40 cellular contexts compared by ENCODE assay signal in the genomic region with DNA sequence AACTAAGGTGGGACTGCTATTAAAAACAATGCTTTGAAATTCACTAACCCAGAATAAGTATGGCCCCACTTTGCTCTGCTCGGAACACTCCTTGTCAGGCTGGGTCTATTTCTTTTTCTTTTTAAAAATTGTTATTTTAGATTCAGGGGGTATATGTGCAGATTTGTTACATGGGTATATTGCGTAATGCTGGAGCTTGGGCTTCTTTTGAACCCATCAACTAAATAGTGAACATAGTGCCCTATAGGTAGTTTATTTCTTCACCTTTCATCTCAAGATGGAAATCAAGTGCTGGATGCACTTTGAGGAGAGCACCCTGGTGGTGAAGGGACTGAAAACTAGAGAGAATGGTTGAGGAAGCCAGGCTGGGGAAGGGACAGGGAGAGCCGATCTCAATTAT. TPM values are rescaled to one million over a fixed set of nuclear protein-coding genes. Genes with fewer than 3 reads are reported as not detected.
"Had no signal": no experiment of that assay in that cellular context is flagged by ENCODE, and none has a peak within 500 bp of the region (broad histone marks: within the 10 kb centered on the region; RNA-seq: fewer than 3 reads in every experiment).

No MANE protein-coding gene starts in this region.

- H3K36me3 ChIP-seq: adrenal gland, cardiac muscle cell had no signal

- H3K4me3 Mint-ChIP-seq: activated B cell treated with CpG ODN at 0.5 μM for 24 hours; activated CD4-positive, alpha-beta memory T cell treated with anti-CD3 and anti-CD28 coated beads for 36 hours; activated CD4-positive, alpha-beta T cell treated with anti-CD3 and anti-CD28 coated beads, Interleukin-2, amount 10 ng/mL, durations not matched to agents 24 days and 14 days; activated CD8-positive, alpha-beta T cell treated with anti-CD3 and anti-CD28 coated beads for 36 hours; activated naive CD4-positive, alpha-beta T cell treated with anti-CD3 and anti-CD28 coated beads for 36 hours; activated naive CD8-positive, alpha-beta T cell treated with anti-CD3 and anti-CD28 coated beads for 36 hours; activated T-cell treated with anti-CD3 and anti-CD28 coated beads, Interleukin-2, amount 50 U/mL, for 4 hours; activated T-cell treated with anti-CD3 and anti-CD28 coated beads, Interleukin-2, amount 50 U/mL, for 72 hours; activated T-helper 1 cell treated with anti-CD3 and anti-CD28 coated beads, Interleukin-12 subunit alpha, Interleukin-12 subunit beta, Interleukin-2, Interleukin-4 antibody, amounts not matched to agents 30 ng/mL and 10 ng/mL and 1 ng/mL, durations not matched to agents 14 hours and 24 hours and 36 hours; activated T-helper 17 cell treated with anti-CD3 and anti-CD28 coated beads, Interleukin-2, amount 50 U/mL, for 72 hours; central memory CD8-positive, alpha-beta T cell; T-helper 17 cell; T-helper 2 cell treated with Interferon-gamma antibody and Interleukin-4, amounts not matched to agents 5 μg/mL and 100 μg/mL, for 36 hours had no signal

- H3K9me3 Mint-ChIP-seq: T-helper 2 cell treated with Interferon-gamma antibody and Interleukin-4, amounts not matched to agents 5 μg/mL and 100 μg/mL, for 36 hours had no signal

- ATAC-seq: activated CD8-positive, alpha-beta T cell treated with anti-CD3 and anti-CD28 coated beads for 36 hours; activated naive CD4-positive, alpha-beta T cell treated with anti-CD3 and anti-CD28 coated beads, Interleukin-2, amount 50 U/mL, for 72 hours; activated T-cell treated with anti-CD3 and anti-CD28 coated beads, Interleukin-2, amount 50 U/mL, for 4 hours; activated T-cell treated with anti-CD3 and anti-CD28 coated beads, Interleukin-2, amount 50 U/mL, for 72 hours; activated T-helper 17 cell treated with anti-CD3 and anti-CD28 coated beads, Interleukin-2, amount 50 U/mL, for 72 hours; body of pancreas; T-helper 17 cell had no signal

- H3K27me3 Mint-ChIP-seq: activated B cell treated with CpG ODN at 0.5 μM for 24 hours; activated CD4-positive, alpha-beta memory T cell treated with anti-CD3 and anti-CD28 coated beads for 36 hours; activated CD4-positive, alpha-beta T cell treated with anti-CD3 and anti-CD28 coated beads, Interleukin-2, amount 10 ng/mL, durations not matched to agents 24 days and 14 days; activated CD8-positive, alpha-beta T cell treated with anti-CD3 and anti-CD28 coated beads for 36 hours; activated naive CD8-positive, alpha-beta T cell treated with anti-CD3 and anti-CD28 coated beads for 36 hours; activated T-helper 17 cell treated with anti-CD3 and anti-CD28 coated beads, Interleukin-2, amount 50 U/mL, for 72 hours; central memory CD8-positive, alpha-beta T cell; T-helper 17 cell had no signal

- H3K4me3 ChIP-seq: adrenal gland, body of pancreas, cardiac muscle cell had no signal

- H3K4me1 ChIP-seq: adrenal gland, body of pancreas had no signal

- H3K4me1 Mint-ChIP-seq: activated B cell treated with CpG ODN at 0.5 μM for 24 hours; activated CD4-positive, alpha-beta T cell treated with anti-CD3 and anti-CD28 coated beads, Interleukin-2, amount 10 ng/mL, durations not matched to agents 24 days and 14 days; central memory CD8-positive, alpha-beta T cell had no signal

- H3K36me3 Mint-ChIP-seq: activated CD4-positive, alpha-beta memory T cell treated with anti-CD3 and anti-CD28 coated beads for 36 hours had no signal

- H3K9me3 ChIP-seq: adrenal gland, body of pancreas had no signal

- FAIRE-seq: astrocyte, bronchial epithelial cell, TTC549 had no signal

- H3K27ac Mint-ChIP-seq: activated B cell treated with CpG ODN at 0.5 μM for 24 hours; activated CD4-positive, alpha-beta memory T cell treated with anti-CD3 and anti-CD28 coated beads for 36 hours; activated CD4-positive, alpha-beta T cell treated with anti-CD3 and anti-CD28 coated beads, Interleukin-2, amount 10 ng/mL, durations not matched to agents 24 days and 14 days; activated CD8-positive, alpha-beta T cell treated with anti-CD3 and anti-CD28 coated beads for 36 hours; activated naive CD4-positive, alpha-beta T cell treated with anti-CD3 and anti-CD28 coated beads for 36 hours; activated naive CD4-positive, alpha-beta T cell treated with anti-CD3 and anti-CD28 coated beads, Interleukin-2, amount 50 U/mL, for 72 hours; activated naive CD8-positive, alpha-beta T cell treated with anti-CD3 and anti-CD28 coated beads for 36 hours; activated T-cell treated with anti-CD3 and anti-CD28 coated beads, Interleukin-2, amount 50 U/mL, for 72 hours; activated T-helper 1 cell treated with anti-CD3 and anti-CD28 coated beads, Interleukin-12 subunit alpha, Interleukin-12 subunit beta, Interleukin-2, Interleukin-4 antibody, amounts not matched to agents 30 ng/mL and 10 ng/mL and 1 ng/mL, durations not matched to agents 14 hours and 24 hours and 36 hours; activated T-helper 17 cell treated with anti-CD3 and anti-CD28 coated beads, Interleukin-2, amount 50 U/mL, for 72 hours; T-helper 17 cell; T-helper 2 cell treated with Interferon-gamma antibody and Interleukin-4, amounts not matched to agents 5 μg/mL and 100 μg/mL, for 36 hours had no signal

- DNase-seq: activated B cell treated with CpG ODN at 0.5 μM for 24 hours; activated CD4-positive, alpha-beta memory T cell treated with anti-CD3 and anti-CD28 coated beads for 36 hours; activated CD4-positive, alpha-beta T cell treated with anti-CD3 and anti-CD28 coated beads for 4 hours; activated CD4-positive, alpha-beta T cell treated with anti-CD3 and anti-CD28 coated beads, Interleukin-2, amount 10 ng/mL, durations not matched to agents 24 days and 14 days; activated CD4-positive, alpha-beta T cell treated with anti-CD3 and anti-CD28 coated beads, Interleukin-2, amount 50 U/mL, for 1 hour; activated CD4-positive, alpha-beta T cell treated with anti-CD3 and anti-CD28 coated beads, Interleukin-2, amount 50 U/mL, for 4 hours; activated CD4-positive, CD25-positive, alpha-beta regulatory T cell treated with anti-CD3 and anti-CD28 coated beads, Interleukin-2, amount 50 U/mL, for 72 hours; activated CD8-positive, alpha-beta memory T cell treated with anti-CD3 and anti-CD28 coated beads, Interleukin-2, amount 50 U/mL, for 4 hours; activated CD8-positive, alpha-beta T cell treated with anti-CD3 and anti-CD28 coated beads for 36 hours; activated effector memory CD4-positive, alpha-beta T cell treated with anti-CD3 and anti-CD28 coated beads, Interleukin-2, amount 50 U/mL, for 16 hours; activated gamma-delta T cell treated with Interleukin-2 at 50 U/mL for 16 hours; activated naive CD4-positive, alpha-beta T cell; activated naive CD4-positive, alpha-beta T cell treated with anti-CD3 and anti-CD28 coated beads for 36 hours; activated naive CD4-positive, alpha-beta T cell treated with anti-CD3 and anti-CD28 coated beads, Interleukin-2, amount 50 U/mL, for 16 hours; activated naive CD8-positive, alpha-beta T cell treated with anti-CD3 and anti-CD28 coated beads for 36 hours; activated T-cell treated with anti-CD3 and anti-CD28 coated beads for 4 hours; activated T-cell treated with anti-CD3 and anti-CD28 coated beads, Interleukin-2, amount 50 U/mL, for 1 hour; activated T-cell treated with anti-CD3 and anti-CD28 coated beads, Interleukin-2, amount 50 U/mL, for 4 hours; activated T-cell treated with anti-CD3 and anti-CD28 coated beads, Interleukin-2, amount 50 U/mL, for 72 hours; adrenal gland; amniotic stem cell; aorta; body of pancreas; caudate nucleus; cerebellar nuclear complex; T-helper 17 cell; T-helper 9 cell had no signal

- H3K27ac ChIP-seq: adrenal gland, body of pancreas, cardiac muscle cell, VCaP had no signal

- H3K27me3 ChIP-seq: adrenal gland, body of pancreas, cardiac muscle cell had no signal

RNA-seq across cellular contexts. Expression of gene GLRA1, which starts 51.0 kb away (rescaled TPM):
- total RNA-seq: activated B cell treated with CpG ODN at 0.5 μM for 24 hours; activated CD4-positive, alpha-beta memory T cell treated with anti-CD3 and anti-CD28 coated beads for 36 hours; activated CD4-positive, alpha-beta T cell treated with anti-CD3 and anti-CD28 coated beads, Interleukin-2, amount 10 ng/mL, durations not matched to agents 24 days and 14 days; activated CD8-positive, alpha-beta memory T cell treated with anti-CD3 and anti-CD28 coated beads for 36 hours; activated CD8-positive, alpha-beta T cell treated with anti-CD3 and anti-CD28 coated beads for 36 hours; activated naive CD4-positive, alpha-beta T cell treated with anti-CD3 and anti-CD28 coated beads for 36 hours; activated naive CD4-positive, alpha-beta T cell treated with anti-CD3 and anti-CD28 coated beads, Interleukin-2, amount 50 U/mL, for 72 hours; activated naive CD8-positive, alpha-beta T cell treated with anti-CD3 and anti-CD28 coated beads for 36 hours; activated T-cell treated with anti-CD3 and anti-CD28 coated beads, Interleukin-2, amount 50 U/mL, for 4 hours; activated T-cell treated with anti-CD3 and anti-CD28 coated beads, Interleukin-2, amount 50 U/mL, for 72 hours; activated T-helper 1 cell treated with anti-CD3 and anti-CD28 coated beads, Interleukin-12 subunit alpha, Interleukin-12 subunit beta, Interleukin-2, Interleukin-4 antibody, amounts not matched to agents 30 ng/mL and 10 ng/mL and 1 ng/mL, durations not matched to agents 14 hours and 24 hours and 36 hours; activated T-helper 17 cell treated with anti-CD3 and anti-CD28 coated beads, Interleukin-2, amount 50 U/mL, for 72 hours; aorta; astrocyte; body of pancreas; bronchial epithelial cell; cardiac muscle cell; chondrocyte; T-helper 1 cell treated with Interleukin-12 subunit alpha and Interleukin-12 subunit beta and Interleukin-4 antibody, amounts not matched to agents 30 ng/mL and 1 ng/mL, for 36 hours; T-helper 17 cell had no signal
- polyA plus RNA-seq: aorta, cardiac muscle cell had no signal
